8 cellular contexts compared by ENCODE assay signal in genomic region chr6:30781697-30782424, GRCh38. TPM values are rescaled to one million over a fixed set of nuclear protein-coding genes. Genes with fewer than 3 reads are reported as not detected.
DNase-seq lines count a peak whose midpoint lies in the region; ATAC-seq, FAIRE-seq and TF ChIP-seq lines count a peak whose summit lies in the region.

No MANE protein-coding gene starts in this region.

- H3K36me3 Mint-ChIP-seq in stimulated activated naive CD8-positive, alpha-beta T cell treated with anti-CD3 and anti-CD28 coated beads, Interleukin-15, Interleukin-2, amounts not matched to agents 100 ng/mL and 50 ng/mL, for 24 hours (ENCODE audit: low read depth), result peaks cover 4% of the 10 kb centered on the region

- no peak for FAIRE-seq in D721Med (lab: Jason Lieb, UNC)

- no peak for TF ChIP-seq POLR2A in lower leg skin (IDR thresholded peaks at IDR 0.05)

- no peak for TF ChIP-seq CTCF in GM12865 (IDR thresholded peaks at IDR 0.05; ENCODE audit: insufficient read depth, low read depth, low read length, missing control alignments)
- TF ChIP-seq CTCF in lower leg skin (IDR thresholded peaks at IDR 0.05), result peak in 1 of 3 donors; percentile 79
- no peak for TF ChIP-seq CTCF in D721Med (IDR thresholded peaks at IDR 0.05; ENCODE audit: insufficient read depth, missing control alignments)

- H3K4me1 Mint-ChIP-seq in stimulated activated naive CD8-positive, alpha-beta T cell treated with anti-CD3 and anti-CD28 coated beads, Interleukin-15, Interleukin-2, amounts not matched to agents 100 ng/mL and 50 ng/mL, for 24 hours (ENCODE audit: low read depth), result peaks cover 71% of the 10 kb centered on the region

- H3K9me3 Mint-ChIP-seq in stimulated activated naive CD8-positive, alpha-beta T cell treated with anti-CD3 and anti-CD28 coated beads, Interleukin-15, Interleukin-2, amounts not matched to agents 100 ng/mL and 50 ng/mL, for 24 hours, result no peaks in the 10 kb centered on the region

- DNase-seq in GM12865 (ENCODE audit: low read depth), result peak; percentile 85
- DNase-seq in NCI-H1436 treated with DMSO at 0.1 percent for 48 hours (lab: John Stamatoyannopoulos, UW), result peak; percentile 47
- peak; percentile 86 for DNase-seq in SW480 (ENCODE audit: low spot score)
- DNase-seq in dedifferentiated amniotic fluid mesenchymal stem cell (ENCODE audit: extremely low spot score), result peak; percentile 98
- DNase-seq in lower leg skin (ENCODE audit: low spot score in 2 of 2), result peak; percentile 93 to 99
- no peak for DNase-seq in D721Med (ENCODE audit: insufficient read length, low spot score)

- intact Hi-C loops in lower leg skin (cut with DNase I; ENCODE audit: low total_unique reads), result no loop called here

- WGBS in lower leg skin, 2 donors, result 21 to 26% methylated on average over 13 of the region's 13 CpGs

- peak overlapping the region; percentile 61 for H3K4me3 Mint-ChIP-seq in stimulated activated naive CD8-positive, alpha-beta T cell treated with anti-CD3 and anti-CD28 coated beads, Interleukin-15, Interleukin-2, amounts not matched to agents 100 ng/mL and 50 ng/mL, for 24 hours

- no peaks in the 10 kb centered on the region for H3K27me3 Mint-ChIP-seq in stimulated activated naive CD8-positive, alpha-beta T cell treated with anti-CD3 and anti-CD28 coated beads, Interleukin-15, Interleukin-2, amounts not matched to agents 100 ng/mL and 50 ng/mL, for 24 hours

- peak overlapping the region; percentile 92 for H3K27ac Mint-ChIP-seq in stimulated activated naive CD8-positive, alpha-beta T cell treated with anti-CD3 and anti-CD28 coated beads, Interleukin-15, Interleukin-2, amounts not matched to agents 100 ng/mL and 50 ng/mL, for 24 hours

- H3K4me3 ChIP-seq in GM12865 (ENCODE audit: low read depth, low read length) (no peak overlapping the region), lower leg skin (ENCODE audit: low read depth, poor library complexity, severe bottlenecking) (no peak overlapping the region)

- ATAC-seq in HG02970 (IDR thresholded peaks at IDR 0.05; ENCODE audit: low FRiP score, unreplicated experiment), result no peak

RNA-seq across cellular contexts. Expression of gene IER3, which starts 37.5 kb away (rescaled TPM):
- 10 to 100 TPM; 20.9 to 56.5 (median 33.3) TPM for total RNA-seq in lower leg skin

RNA-seq across cellular contexts. Expression of gene FLOT1, which starts 39.4 kb away (rescaled TPM):
- 10 to 100 TPM; 40.2 to 64.1 (median 42.5) TPM for total RNA-seq in lower leg skin
